In genomic region chr6:40983752-40984151, GRCh38 we compare ENCODE assay signal across 32 cellular contexts. TPM values are rescaled to one million over a fixed set of nuclear protein-coding genes. Genes with fewer than 3 reads are reported as not detected.
"Had no signal": no experiment of that assay in that cellular context is flagged by ENCODE, and none has a peak within 500 bp of the region (broad histone marks: within the 10 kb centered on the region; RNA-seq: fewer than 3 reads in every experiment).

No MANE protein-coding gene starts in this region.

- H3K27ac Mint-ChIP-seq: memory B cell; natural killer cell; stimulated activated effector memory CD8-positive, alpha-beta T cell treated with anti-CD3 and anti-CD28 coated beads, Interleukin-12 subunit alpha, Interleukin-12 subunit beta, amount 100 ng/mL, for 72 hours had no signal

- H3K9me3 ChIP-seq: esophagus squamous epithelium, heart right ventricle, ovary, psoas muscle, sigmoid colon, stomach, thyroid gland, vagina had no signal

- H3K9me3 Mint-ChIP-seq: natural killer cell; stimulated activated effector memory CD8-positive, alpha-beta T cell treated with anti-CD3 and anti-CD28 coated beads, Interleukin-12 subunit alpha, Interleukin-12 subunit beta, amount 100 ng/mL, for 72 hours had no signal

- H3K4me3 ChIP-seq: esophagus squamous epithelium, heart right ventricle, lung, ovary, psoas muscle, sigmoid colon, stomach, thyroid gland, vagina had no signal

- ATAC-seq: heart right ventricle; left lobe of liver; natural killer cell; psoas muscle; right cardiac atrium; stimulated activated effector memory CD8-positive, alpha-beta T cell treated with anti-CD3 and anti-CD28 coated beads, Interleukin-12 subunit alpha, Interleukin-12 subunit beta, amount 100 ng/mL, for 72 hours had no signal

- H3K36me3 Mint-ChIP-seq: memory B cell; stimulated activated effector memory CD8-positive, alpha-beta T cell treated with anti-CD3 and anti-CD28 coated beads, Interleukin-12 subunit alpha, Interleukin-12 subunit beta, amount 100 ng/mL, for 72 hours had no signal

- H3K27me3 ChIP-seq: ovary, sigmoid colon, thyroid gland, vagina had no signal

- H3K36me3 ChIP-seq: esophagus squamous epithelium, heart right ventricle, ovary, sigmoid colon, stomach, thyroid gland, vagina had no signal

- H3K4me1 ChIP-seq: esophagus squamous epithelium, heart right ventricle, psoas muscle, stomach, thyroid gland, vagina had no signal

- DNase-seq: dermis blood vessel endothelial cell; effector memory CD4-positive, alpha-beta T cell; erythroblast; esophagus squamous epithelium; foreskin melanocyte; glutamatergic neuron; heart right ventricle; hippocampal formation; kidney; natural killer cell; occipital lobe; ovary; posterior cingulate gyrus; psoas muscle; right cardiac atrium; sigmoid colon; stimulated activated CD4-positive, alpha-beta T cell treated with anti-CD3 and anti-CD28 coated beads, Interleukin-2, amount 100 ng/mL, for 24 hours; stimulated activated CD4-positive, alpha-beta T cell treated with anti-CD3 and anti-CD28 coated beads, Interleukin-4, amount 100 ng/mL, for 24 hours; stimulated activated naive CD4-positive, alpha-beta T cell treated with Interleukin-2 at 50 U/mL for 16 hours; stomach; thyroid gland; trophoblast cell had no signal

- H3K4me1 Mint-ChIP-seq: natural killer cell; stimulated activated effector memory CD8-positive, alpha-beta T cell treated with anti-CD3 and anti-CD28 coated beads, Interleukin-12 subunit alpha, Interleukin-12 subunit beta, amount 100 ng/mL, for 72 hours had no signal

- H3K4me3 Mint-ChIP-seq: memory B cell; natural killer cell; stimulated activated effector memory CD8-positive, alpha-beta T cell treated with anti-CD3 and anti-CD28 coated beads, Interleukin-12 subunit alpha, Interleukin-12 subunit beta, amount 100 ng/mL, for 72 hours had no signal

- H3K27ac ChIP-seq: esophagus squamous epithelium, heart right ventricle, ovary, psoas muscle, sigmoid colon, stomach, thyroid gland, vagina had no signal

RNA-seq across cellular contexts. Expression of gene TSPO2, which starts 58.5 kb away (rescaled TPM):
- total RNA-seq: dermis blood vessel endothelial cell, esophagus squamous epithelium, heart right ventricle, mononuclear cell, natural killer cell, occipital lobe, ovary, renal cortical epithelial cell, right cardiac atrium, sigmoid colon, stomach, subcutaneous adipose tissue, temporal lobe, thyroid gland, ureter, vagina had no signal
